20 cellular contexts compared by ENCODE assay signal in genomic region chr10:132641966-132642731, GRCh38.
DNase-seq lines count a peak whose midpoint lies in the region; ATAC-seq and TF ChIP-seq lines count a peak whose summit lies in the region.
"Had no signal": no experiment of that assay in that cellular context is flagged by ENCODE, and none has a peak within 500 bp of the region (broad histone marks: within the 10 kb centered on the region; RNA-seq: fewer than 3 reads in every experiment).

No MANE protein-coding gene starts in this region.

- H3K36me3 ChIP-seq in esophagus muscularis mucosa (peaks cover 0 to 15% (median 7%) of the 10 kb centered on the region in 4 donors), lower lobe of right lung (no peaks in the 10 kb centered on the region), stomach smooth muscle (ENCODE audit: control insufficient read depth in 2 of 2, insufficient read depth in 2 of 2, low read length in 2 of 2) (no peaks in the 10 kb centered on the region), stomach (peaks cover 0 to 13% (median 6%) of the 10 kb centered on the region in 4 donors)
- H3K36me3 ChIP-seq: SJSA1 had no signal

- H3K4me3 ChIP-seq in esophagus muscularis mucosa (no peak overlapping the region), lower lobe of right lung (no peak overlapping the region), stomach smooth muscle (ENCODE audit: low read length in 2 of 2) (no peak overlapping the region), stomach (no peak overlapping the region)
- H3K4me3 ChIP-seq: SJSA1 had no signal

- no peak for TF ChIP-seq CTCF in activated B cell treated with CpG ODN at 0.5 μM for 24 hours (IDR thresholded peaks at IDR 0.05)
- no peak for TF ChIP-seq CTCF in esophagus muscularis mucosa (IDR thresholded peaks at IDR 0.05)
- TF ChIP-seq CTCF in lower lobe of right lung (IDR thresholded peaks at IDR 0.05), result no peak
- no peak for TF ChIP-seq CTCF in stomach (IDR thresholded peaks at IDR 0.05)

- no peak for ATAC-seq in activated B cell treated with CpG ODN at 0.5 μM for 24 hours (ENCODE audit: low read depth)
- no peak for ATAC-seq in lower lobe of right lung
- ATAC-seq: activated CD4-positive, alpha-beta T cell treated with anti-CD3 and anti-CD28 coated beads for 36 hours; activated T-cell treated with anti-CD3 and anti-CD28 coated beads, Interleukin-2, amount 50 U/mL, for 4 hours; stimulated activated memory B cell treated with anti-CD40 and anti-IgM and Interleukin-4, amounts not matched to agents 10 μg/mL and 1 μg/mL and 100 μg/mL, for 72 hours had no signal

- no peaks in the 10 kb centered on the region for H3K27me3 Mint-ChIP-seq in activated B cell treated with CpG ODN at 0.5 μM for 24 hours
- H3K27me3 Mint-ChIP-seq: activated CD4-positive, alpha-beta T cell treated with anti-CD3 and anti-CD28 coated beads for 36 hours; activated naive CD4-positive, alpha-beta T cell treated with anti-CD3 and anti-CD28 coated beads, Interleukin-2, amount 10 ng/mL, durations not matched to agents 7 days and 5 days; central memory CD8-positive, alpha-beta T cell; stimulated activated memory B cell treated with anti-CD40 and anti-IgM and Interleukin-4, amounts not matched to agents 10 μg/mL and 1 μg/mL and 100 μg/mL, for 72 hours had no signal

- peak; percentile 3 for DNase-seq in activated B cell treated with CpG ODN at 0.5 μM for 24 hours
- DNase-seq in esophagus muscularis mucosa (ENCODE audit: extremely low spot score), result no peak
- DNase-seq in lower lobe of right lung, result peak; percentile 34
- DNase-seq in stomach, result no peak
- DNase-seq in NCI-H1417 treated with DMSO at 0.1 percent for 48 hours (lab: John Stamatoyannopoulos, UW), result no peak
- no peak for DNase-seq in NCI-H1105 treated with DMSO at 0.1 percent for 48 hours (lab: John Stamatoyannopoulos, UW)
- DNase-seq: activated CD4-positive, alpha-beta T cell treated with anti-CD3 and anti-CD28 coated beads for 36 hours; activated naive CD4-positive, alpha-beta T cell treated with anti-CD3 and anti-CD28 coated beads, Interleukin-2, amount 10 ng/mL, durations not matched to agents 7 days and 5 days; activated T-cell treated with anti-CD3 and anti-CD28 coated beads, Interleukin-2, amount 50 U/mL, for 4 hours; CD4-positive, CD25-positive, alpha-beta regulatory T cell; H7; KBM-7; NCI-H146; NCI-H2171; NCI-H524; stimulated activated CD4-positive, alpha-beta T cell treated with anti-CD3 and anti-CD28 coated beads, Interleukin-4, amount 100 ng/mL, for 1 hour had no signal

- no peak overlapping the region for H3K27ac Mint-ChIP-seq in activated B cell treated with CpG ODN at 0.5 μM for 24 hours
- H3K27ac Mint-ChIP-seq: activated CD4-positive, alpha-beta T cell treated with anti-CD3 and anti-CD28 coated beads for 36 hours; activated naive CD4-positive, alpha-beta T cell treated with anti-CD3 and anti-CD28 coated beads, Interleukin-2, amount 10 ng/mL, durations not matched to agents 7 days and 5 days; stimulated activated memory B cell treated with anti-CD40 and anti-IgM and Interleukin-4, amounts not matched to agents 10 μg/mL and 1 μg/mL and 100 μg/mL, for 72 hours had no signal

- no peaks in the 10 kb centered on the region for H3K9me3 Mint-ChIP-seq in activated B cell treated with CpG ODN at 0.5 μM for 24 hours
- H3K9me3 Mint-ChIP-seq: activated naive CD4-positive, alpha-beta T cell treated with anti-CD3 and anti-CD28 coated beads, Interleukin-2, amount 10 ng/mL, durations not matched to agents 7 days and 5 days; activated T-cell treated with anti-CD3 and anti-CD28 coated beads, Interleukin-2, amount 50 U/mL, for 4 hours; CD4-positive, CD25-positive, alpha-beta regulatory T cell; central memory CD8-positive, alpha-beta T cell; stimulated activated memory B cell treated with anti-CD40 and anti-IgM and Interleukin-4, amounts not matched to agents 10 μg/mL and 1 μg/mL and 100 μg/mL, for 72 hours had no signal

- CTCF ChIA-PET in activated B cell treated with CpG ODN at 0.5 μM for 24 hours (lab: Charles Lee), result interaction anchor here (0.7 to 1.3 kb wide), 3 partner anchors 70 to 286 kb away, joined by 3 to 5 read pairs (median 4); no protein-coding TSS in a partner anchor

- H3K4me1 ChIP-seq in esophagus muscularis mucosa (peaks cover 35 to 100% (median 93%) of the 10 kb centered on the region in 4 donors), lower lobe of right lung (peaks cover 13% of the 10 kb centered on the region), stomach smooth muscle (ENCODE audit: control insufficient read depth, insufficient read depth, low read length) (peaks cover 64% of the 10 kb centered on the region), stomach (peaks cover 4 to 68% (median 37%) of the 10 kb centered on the region in 4 donors)
- H3K4me1 ChIP-seq: SJSA1 had no signal

- TF ChIP-seq EP300 in esophagus muscularis mucosa (IDR thresholded peaks at IDR 0.05), result no peak
- no peak for TF ChIP-seq EP300 in stomach (IDR thresholded peaks at IDR 0.05)

- POLR2A ChIA-PET in activated B cell treated with CpG ODN at 0.5 μM for 24 hours (lab: Charles Lee), result no interaction called here

- no peak overlapping the region for H3K4me3 Mint-ChIP-seq in activated B cell treated with CpG ODN at 0.5 μM for 24 hours
- H3K4me3 Mint-ChIP-seq: activated CD4-positive, alpha-beta T cell treated with anti-CD3 and anti-CD28 coated beads for 36 hours; activated naive CD4-positive, alpha-beta T cell treated with anti-CD3 and anti-CD28 coated beads, Interleukin-2, amount 10 ng/mL, durations not matched to agents 7 days and 5 days; activated T-cell treated with anti-CD3 and anti-CD28 coated beads, Interleukin-2, amount 50 U/mL, for 4 hours; CD4-positive, CD25-positive, alpha-beta regulatory T cell; central memory CD8-positive, alpha-beta T cell; stimulated activated memory B cell treated with anti-CD40 and anti-IgM and Interleukin-4, amounts not matched to agents 10 μg/mL and 1 μg/mL and 100 μg/mL, for 72 hours had no signal

- H3K9me3 ChIP-seq in esophagus muscularis mucosa (no peaks in the 10 kb centered on the region), lower lobe of right lung (no peaks in the 10 kb centered on the region), stomach smooth muscle (ENCODE audit: control insufficient read depth in 2 of 2, low read length in 2 of 2) (no peaks in the 10 kb centered on the region), stomach (no peaks in the 10 kb centered on the region)
- H3K9me3 ChIP-seq: SJSA1 had no signal

- peaks cover 16% of the 10 kb centered on the region for H3K36me3 Mint-ChIP-seq in activated B cell treated with CpG ODN at 0.5 μM for 24 hours (ENCODE audit: low read depth)
- H3K36me3 Mint-ChIP-seq: activated naive CD4-positive, alpha-beta T cell treated with anti-CD3 and anti-CD28 coated beads, Interleukin-2, amount 10 ng/mL, durations not matched to agents 7 days and 5 days had no signal

- peak overlapping the region; percentile 79 to 98 (median 95) for H3K27ac ChIP-seq in esophagus muscularis mucosa (replicated peaks in 1 of 4)
- H3K27ac ChIP-seq in lower lobe of right lung, result no peak overlapping the region
- peak overlapping the region; percentile 69 for H3K27ac ChIP-seq in stomach smooth muscle (ENCODE audit: low read length)
- H3K27ac ChIP-seq in stomach, result peak overlapping the region in 2 of 5 donors; percentile 25 to 60
- H3K27ac ChIP-seq: SJSA1 had no signal

- TF ChIP-seq POLR2A in esophagus muscularis mucosa (IDR thresholded peaks at IDR 0.05; ENCODE audit: low read depth) (no peak), stomach (IDR thresholded peaks at IDR 0.05) (no peak)

- intact Hi-C loops in activated B cell treated with CpG ODN at 0.5 μM for 24 hours (cut with micrococcal nuclease) (no loop called here), esophagus muscularis mucosa (cut with DNase I) (loop anchor here (10.0 kb wide), 1 partner anchor 257 kb away; no protein-coding TSS in a partner anchor), lower lobe of right lung (cut with DNase I) (no loop called here), stomach (cut with DNase I; ENCODE audit: low total_unique reads) (loop anchor here (10.0 kb wide), 1 partner anchor 257 kb away; no protein-coding TSS in a partner anchor)

- 91% methylated on average over 29 of the region's 33 CpGs for WGBS in esophagus muscularis mucosa
- 91 to 93% (median 92%) methylated on average over 31 to 33 of the region's 33 CpGs for WGBS in stomach, 5 donors

- H3K9ac ChIP-seq in stomach smooth muscle (ENCODE audit: low read length in 2 of 2), result no peak overlapping the region

- peaks cover 17% of the 10 kb centered on the region for H3K4me1 Mint-ChIP-seq in activated B cell treated with CpG ODN at 0.5 μM for 24 hours

- no peaks in the 10 kb centered on the region for H3K27me3 ChIP-seq in esophagus muscularis mucosa
- no peaks in the 10 kb centered on the region for H3K27me3 ChIP-seq in lower lobe of right lung (ENCODE audit: low read depth)
- H3K27me3 ChIP-seq in stomach smooth muscle (ENCODE audit: control insufficient read depth in 1 of 2, insufficient read depth in 2 of 2, low read length in 2 of 2), result no peaks in the 10 kb centered on the region
- no peaks in the 10 kb centered on the region for H3K27me3 ChIP-seq in stomach
- H3K27me3 ChIP-seq: SJSA1 had no signal

Comparison
In these comparisons a context has a peak if more than half of its experiments do, and no peak if none do; other contexts are left out.
1. DNase-seq: peak in activated B cell treated with CpG ODN at 0.5 μM for 24 hours (single experiment) and lower lobe of right lung (single experiment); none in esophagus muscularis mucosa (single experiment), stomach (single experiment), NCI-H1417 treated with DMSO at 0.1 percent for 48 hours (single experiment) and NCI-H1105 treated with DMSO at 0.1 percent for 48 hours (single experiment).
2. intact Hi-C loops: an anchor here in esophagus muscularis mucosa (10.0 kb wide) and stomach (10.0 kb wide); none called in activated B cell treated with CpG ODN at 0.5 μM for 24 hours and lower lobe of right lung.